ENCODE assay signal across 1 cellular context in genomic region chr14:24368562-24369252, GRCh38.
TF ChIP-seq lines count a peak whose summit lies in the region.

No MANE protein-coding gene starts in this region.

TF ChIP-seq in GM12878, 131 proteins besides CTCF, POLR2A, EP300 and RAD21 (continued from another document):
- TF ChIP-seq ZBTB4 (CRISPR knock-in tag; IDR thresholded peaks at IDR 0.05) = no peak
- TF ChIP-seq SP1 (IDR thresholded peaks at IDR 0.05; ENCODE audit: low read depth, low read length) = no peak
- TF ChIP-seq CHD2 (IDR thresholded peaks at IDR 0.05; ENCODE audit: borderline replicate concordance, low read depth, low read length) = peak; percentile 78
- TF ChIP-seq BCL3 (IDR thresholded peaks at IDR 0.05; ENCODE audit: borderline replicate concordance, insufficient read depth, low read depth, low read length, poor library complexity, severe bottlenecking) = peak; percentile 24
- TF ChIP-seq CBFB (IDR thresholded peaks at IDR 0.05; ENCODE audit: low read depth) = no peak
- 0 out of 2 replicates have a peak, but pooled peaks have one; percentile 54 for TF ChIP-seq NR2F1 (conservative IDR thresholded peaks at IDR 0.05)
- no peak for TF ChIP-seq SPI1 (IDR thresholded peaks at IDR 0.05; ENCODE audit: borderline replicate concordance, insufficient read depth, low read depth, low read length)
- no peak for TF ChIP-seq HDAC2 (IDR thresholded peaks at IDR 0.05)
- 0 out of 2 replicates have a peak, but pooled peaks have one; percentile 9 for TF ChIP-seq TCF3 (IDR thresholded peaks at IDR 0.05; ENCODE audit: borderline replicate concordance, insufficient read depth, low read depth, low read length)
- TF ChIP-seq SUZ12 (IDR thresholded peaks at IDR 0.05; ENCODE audit: unreplicated experiment) = no peak
- peak in 1 of 2 experiments; percentile 86; a peak in 2 of 3 replicates for TF ChIP-seq EGR1 (IDR thresholded peaks at IDR 0.05; ENCODE audit: borderline replicate concordance in 1 of 2, low read depth in 2 of 2, low read length in 2 of 2)
- TF ChIP-seq, protein P1, sequence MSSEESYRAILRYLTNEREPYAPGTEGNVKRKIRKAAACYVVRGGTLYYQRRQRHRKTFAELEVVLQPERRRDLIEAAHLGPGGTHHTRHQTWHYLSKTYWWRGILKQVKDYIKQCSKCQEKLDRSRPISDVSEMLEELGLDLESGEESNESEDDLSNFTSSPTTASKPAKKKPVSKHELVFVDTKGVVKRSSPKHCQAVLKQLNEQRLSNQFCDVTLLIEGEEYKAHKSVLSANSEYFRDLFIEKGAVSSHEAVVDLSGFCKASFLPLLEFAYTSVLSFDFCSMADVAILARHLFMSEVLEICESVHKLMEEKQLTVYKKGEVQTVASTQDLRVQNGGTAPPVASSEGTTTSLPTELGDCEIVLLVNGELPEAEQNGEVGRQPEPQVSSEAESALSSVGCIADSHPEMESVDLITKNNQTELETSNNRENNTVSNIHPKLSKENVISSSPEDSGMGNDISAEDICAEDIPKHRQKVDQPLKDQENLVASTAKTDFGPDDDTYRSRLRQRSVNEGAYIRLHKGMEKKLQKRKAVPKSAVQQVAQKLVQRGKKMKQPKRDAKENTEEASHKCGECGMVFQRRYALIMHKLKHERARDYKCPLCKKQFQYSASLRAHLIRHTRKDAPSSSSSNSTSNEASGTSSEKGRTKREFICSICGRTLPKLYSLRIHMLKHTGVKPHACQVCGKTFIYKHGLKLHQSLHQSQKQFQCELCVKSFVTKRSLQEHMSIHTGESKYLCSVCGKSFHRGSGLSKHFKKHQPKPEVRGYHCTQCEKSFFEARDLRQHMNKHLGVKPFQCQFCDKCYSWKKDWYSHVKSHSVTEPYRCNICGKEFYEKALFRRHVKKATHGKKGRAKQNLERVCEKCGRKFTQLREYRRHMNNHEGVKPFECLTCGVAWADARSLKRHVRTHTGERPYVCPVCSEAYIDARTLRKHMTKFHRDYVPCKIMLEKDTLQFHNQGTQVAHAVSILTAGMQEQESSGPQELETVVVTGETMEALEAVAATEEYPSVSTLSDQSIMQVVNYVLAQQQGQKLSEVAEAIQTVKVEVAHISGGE (CRISPR knock-in tag; IDR thresholded peaks at IDR 0.05) = no peak
- TF ChIP-seq MYC (IDR thresholded peaks at IDR 0.05; ENCODE audit: insufficient read depth, insufficient read length, insufficient replicate concordance, low read length, severe bottlenecking) = no peak
- TF ChIP-seq, protein P2, sequence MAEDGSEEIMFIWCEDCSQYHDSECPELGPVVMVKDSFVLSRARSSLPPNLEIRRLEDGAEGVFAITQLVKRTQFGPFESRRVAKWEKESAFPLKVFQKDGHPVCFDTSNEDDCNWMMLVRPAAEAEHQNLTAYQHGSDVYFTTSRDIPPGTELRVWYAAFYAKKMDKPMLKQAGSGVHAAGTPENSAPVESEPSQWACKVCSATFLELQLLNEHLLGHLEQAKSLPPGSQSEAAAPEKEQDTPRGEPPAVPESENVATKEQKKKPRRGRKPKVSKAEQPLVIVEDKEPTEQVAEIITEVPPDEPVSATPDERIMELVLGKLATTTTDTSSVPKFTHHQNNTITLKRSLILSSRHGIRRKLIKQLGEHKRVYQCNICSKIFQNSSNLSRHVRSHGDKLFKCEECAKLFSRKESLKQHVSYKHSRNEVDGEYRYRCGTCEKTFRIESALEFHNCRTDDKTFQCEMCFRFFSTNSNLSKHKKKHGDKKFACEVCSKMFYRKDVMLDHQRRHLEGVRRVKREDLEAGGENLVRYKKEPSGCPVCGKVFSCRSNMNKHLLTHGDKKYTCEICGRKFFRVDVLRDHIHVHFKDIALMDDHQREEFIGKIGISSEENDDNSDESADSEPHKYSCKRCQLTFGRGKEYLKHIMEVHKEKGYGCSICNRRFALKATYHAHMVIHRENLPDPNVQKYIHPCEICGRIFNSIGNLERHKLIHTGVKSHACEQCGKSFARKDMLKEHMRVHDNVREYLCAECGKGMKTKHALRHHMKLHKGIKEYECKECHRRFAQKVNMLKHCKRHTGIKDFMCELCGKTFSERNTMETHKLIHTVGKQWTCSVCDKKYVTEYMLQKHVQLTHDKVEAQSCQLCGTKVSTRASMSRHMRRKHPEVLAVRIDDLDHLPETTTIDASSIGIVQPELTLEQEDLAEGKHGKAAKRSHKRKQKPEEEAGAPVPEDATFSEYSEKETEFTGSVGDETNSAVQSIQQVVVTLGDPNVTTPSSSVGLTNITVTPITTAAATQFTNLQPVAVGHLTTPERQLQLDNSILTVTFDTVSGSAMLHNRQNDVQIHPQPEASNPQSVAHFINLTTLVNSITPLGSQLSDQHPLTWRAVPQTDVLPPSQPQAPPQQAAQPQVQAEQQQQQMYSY (CRISPR knock-in tag; IDR thresholded peaks at IDR 0.05) = no peak
- TF ChIP-seq E4F1 (IDR thresholded peaks at IDR 0.05; ENCODE audit: borderline replicate concordance, partially characterized antibody) = no peak
- peak; percentile 57; the same call in 1 of the 2 replicates for TF ChIP-seq POLR2AphosphoS5 (IDR thresholded peaks at IDR 0.05; ENCODE audit: low read length)
- TF ChIP-seq JUND (IDR thresholded peaks at IDR 0.05; ENCODE audit: low read depth, low read length) = no peak
- no peak for TF ChIP-seq ASH2L (IDR thresholded peaks at IDR 0.05; ENCODE audit: borderline replicate concordance, low read depth)
- TF ChIP-seq YY1 (IDR thresholded peaks at IDR 0.05; ENCODE audit: low read depth, low read length) = peak; percentile 56; the same call in 1 of the 2 replicates
TF ChIP-seq in GM12878: peak in this region for 31.
